Comparison of ENCODE assay signal across 8 cellular contexts in genomic region chr6:27791182-27791939, GRCh38.
A peak's percentile ranks its signal among the peaks of the same experiment; 100 is the strongest.
DNase-seq lines count a peak whose midpoint lies in the region; ATAC-seq, FAIRE-seq and TF ChIP-seq lines count a peak whose summit lies in the region.

No MANE protein-coding gene starts in this region.

- no peaks in the 10 kb centered on the region for H3K9me3 ChIP-seq in CD4-positive, CD25-positive, alpha-beta regulatory T cell (ENCODE audit: control insufficient read depth in 2 of 2, low read length in 2 of 2)

- FAIRE-seq in D721Med (lab: Jason Lieb, UNC) = no peak

- peak overlapping the region; percentile 65 for H3K4me3 ChIP-seq in CD4-positive, CD25-positive, alpha-beta regulatory T cell (ENCODE audit: low read depth, low read length)
- H3K4me3 ChIP-seq in HFF-Myc (replicated peaks; ENCODE audit: low read depth, low read length) = peak overlapping the region; percentile 56

- H3K36me3 ChIP-seq in CD4-positive, CD25-positive, alpha-beta regulatory T cell (ENCODE audit: control insufficient read depth, insufficient read depth, low read length) = no peaks in the 10 kb centered on the region

- intact Hi-C loops in Right ventricle myocardium superior (cut with DNase I) = no loop called here

- peaks cover 18% of the 10 kb centered on the region for H3K4me1 ChIP-seq in CD4-positive, CD25-positive, alpha-beta regulatory T cell (ENCODE audit: control insufficient read depth, insufficient read depth, low read length, poor library complexity, severe bottlenecking)

- no peak overlapping the region for H3K27ac Mint-ChIP-seq in CD4-positive, CD25-positive, alpha-beta regulatory T cell
- peak overlapping the region; percentile 74 for H3K27ac Mint-ChIP-seq in activated naive CD8-positive, alpha-beta T cell
- peak overlapping the region; percentile 76 for H3K27ac Mint-ChIP-seq in osteocyte (ENCODE audit: unreplicated experiment)

- TF ChIP-seq CTCF in HFF-Myc (IDR thresholded peaks at IDR 0.05; ENCODE audit: low read depth, low read length, missing control alignments) (no peak), osteocyte (IDR thresholded peaks at IDR 0.05) (no peak), D721Med (IDR thresholded peaks at IDR 0.05; ENCODE audit: insufficient read depth, missing control alignments) (no peak)

- H3K27me3 ChIP-seq in CD4-positive, CD25-positive, alpha-beta regulatory T cell (ENCODE audit: control insufficient read depth, insufficient read depth, low read length) = peaks cover 15% of the 10 kb centered on the region

- H3K4me1 Mint-ChIP-seq in CD4-positive, CD25-positive, alpha-beta regulatory T cell = peaks cover 20 to 32% (median 24%) of the 10 kb centered on the region in 4 donors
- peaks cover 18% of the 10 kb centered on the region for H3K4me1 Mint-ChIP-seq in activated naive CD8-positive, alpha-beta T cell (ENCODE audit: low read depth)
- H3K4me1 Mint-ChIP-seq in osteocyte (ENCODE audit: unreplicated experiment) = peaks cover 20% of the 10 kb centered on the region

- no peaks in the 10 kb centered on the region for H3K36me3 Mint-ChIP-seq in CD4-positive, CD25-positive, alpha-beta regulatory T cell
- H3K36me3 Mint-ChIP-seq in activated naive CD8-positive, alpha-beta T cell = no peaks in the 10 kb centered on the region
- H3K36me3 Mint-ChIP-seq in osteocyte (ENCODE audit: unreplicated experiment) = no peaks in the 10 kb centered on the region

- ATAC-seq in CD4-positive, CD25-positive, alpha-beta regulatory T cell (ENCODE audit: low read depth in 2 of 2) = no peak
- ATAC-seq in Right ventricle myocardium superior (ENCODE audit: poor library complexity) = peak; percentile 73
- ATAC-seq in GM19467 (IDR thresholded peaks at IDR 0.05; ENCODE audit: unreplicated experiment) = no peak

- H3K27ac ChIP-seq in CD4-positive, CD25-positive, alpha-beta regulatory T cell (ENCODE audit: insufficient read depth, low read length, poor library complexity, severe bottlenecking) = no peak overlapping the region

- DNase-seq in CD4-positive, CD25-positive, alpha-beta regulatory T cell = peak in 1 of 3 donors; percentile 24
- DNase-seq in HFF-Myc (ENCODE audit: extremely low read depth, low read depth) = peak; percentile 80
- peak; percentile 43 for DNase-seq in NOMO-1 treated with DMSO at 0.1 percent for 48 hours (lab: John Stamatoyannopoulos, UW; ENCODE audit: unreplicated experiment)
- no peak for DNase-seq in Right ventricle myocardium superior
- no peak for DNase-seq in osteocyte (ENCODE audit: extremely low spot score, unreplicated experiment)
- no peak for DNase-seq in D721Med (ENCODE audit: insufficient read length, low spot score)

- H3K9me3 Mint-ChIP-seq in CD4-positive, CD25-positive, alpha-beta regulatory T cell = peaks cover 0 to 2% (median 0%) of the 10 kb centered on the region in 7 donors
- H3K9me3 Mint-ChIP-seq in activated naive CD8-positive, alpha-beta T cell (ENCODE audit: low read depth) = no peaks in the 10 kb centered on the region
- H3K9me3 Mint-ChIP-seq in osteocyte (ENCODE audit: unreplicated experiment) = no peaks in the 10 kb centered on the region

- H3K4me3 Mint-ChIP-seq in CD4-positive, CD25-positive, alpha-beta regulatory T cell = peak overlapping the region; percentile 57 to 86 (median 81)
- peak overlapping the region; percentile 92 for H3K4me3 Mint-ChIP-seq in activated naive CD8-positive, alpha-beta T cell
- peak overlapping the region; percentile 84 for H3K4me3 Mint-ChIP-seq in osteocyte (ENCODE audit: unreplicated experiment)

- peaks cover 57% of the 10 kb centered on the region for H3K27me3 Mint-ChIP-seq in CD4-positive, CD25-positive, alpha-beta regulatory T cell
- H3K27me3 Mint-ChIP-seq in activated naive CD8-positive, alpha-beta T cell = peaks cover 10% of the 10 kb centered on the region
- peaks cover 17% of the 10 kb centered on the region for H3K27me3 Mint-ChIP-seq in osteocyte (ENCODE audit: unreplicated experiment)

Comparison
In these comparisons a context has a peak if more than half of its experiments do, and no peak if none do; other contexts are left out.
1. DNase-seq: peak in HFF-Myc (single experiment) and NOMO-1 treated with DMSO at 0.1 percent for 48 hours (single experiment); none in Right ventricle myocardium superior (single experiment), osteocyte (single experiment) and D721Med (single experiment).
2. H3K27ac Mint-ChIP-seq: peak in activated naive CD8-positive, alpha-beta T cell (single experiment) and osteocyte (single experiment); none in CD4-positive, CD25-positive, alpha-beta regulatory T cell (0 of 3).
3. Peak in every context shown above with its lines, with median percentiles within 50 percentile points of each other: H3K4me3 Mint-ChIP-seq.